ENCODE assay signal across 8 cellular contexts in the genomic region with DNA sequence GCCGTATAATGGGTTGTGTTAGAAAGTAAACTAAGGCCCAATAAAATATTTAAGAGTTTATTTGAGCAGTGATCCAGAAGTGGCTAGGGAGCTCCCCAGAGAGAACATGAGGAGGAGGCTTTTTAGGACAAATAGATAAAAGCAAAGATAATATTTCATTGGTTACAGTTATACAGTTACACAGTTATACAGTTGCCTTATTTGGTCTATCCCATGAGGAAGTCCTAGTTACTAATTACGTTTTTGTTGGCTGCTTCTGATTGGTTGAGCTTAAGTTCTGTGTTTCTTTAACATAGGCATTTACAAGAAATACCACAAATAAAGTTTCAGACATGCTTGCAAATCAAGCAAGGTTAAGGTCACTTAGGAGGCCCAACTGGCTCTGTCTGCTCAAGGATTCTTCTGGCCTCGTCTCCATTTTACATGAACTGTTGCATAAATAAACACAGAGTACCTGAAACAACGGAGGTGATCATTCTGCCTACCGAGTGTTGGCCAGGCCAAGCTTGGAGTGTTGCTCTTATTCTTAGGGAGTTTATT. TPM values are rescaled to one million over a fixed set of nuclear protein-coding genes. Genes with fewer than 3 reads are reported as not detected.
A peak's percentile ranks its signal among the peaks of the same experiment; 100 is the strongest.
DNase-seq lines count a peak whose midpoint lies in the region; ATAC-seq and TF ChIP-seq lines count a peak whose summit lies in the region.

No MANE protein-coding gene starts in this region.

- DNase-seq in Daoy (ENCODE audit: low read depth), result peak; percentile 67
- peak; percentile 31 for DNase-seq in amniotic stem cell (lab: John Stamatoyannopoulos, UW)
- DNase-seq in hepatocyte (ENCODE audit: low spot score), result peak; percentile 42
- peak; percentile 24 for DNase-seq in smooth muscle cell of the brain vasculature (ENCODE audit: low read depth, low spot score)
- DNase-seq in NCI-H774 (lab: John Stamatoyannopoulos, UW), result no peak
- DNase-seq in GDM1 (lab: John Stamatoyannopoulos, UW), result no peak

- peak overlapping the region; percentile 52 for H3K4me3 ChIP-seq in HUES64 (ENCODE audit: low read length)
- H3K4me3 ChIP-seq in hepatocyte, result no peak overlapping the region

- H3K36me3 ChIP-seq in HUES64 (ENCODE audit: insufficient read depth, low read length) (no peaks in the 10 kb centered on the region), hepatocyte (replicated peaks; ENCODE audit: insufficient read depth, low read depth) (no peaks in the 10 kb centered on the region)

- peak; percentile 72 for ATAC-seq in GM21381 (IDR thresholded peaks at IDR 0.05; ENCODE audit: unreplicated experiment)

- H2AFZ ChIP-seq in hepatocyte, result no peak overlapping the region

- 46% methylated on average over 5 of the region's 5 CpGs for WGBS in HUES64
- WGBS in hepatocyte (ENCODE audit: low lambda C conversion rate, missing lambda C conversion rate), result 36% methylated on average over 5 of the region's 5 CpGs

- TF ChIP-seq CTCF in hepatocyte (IDR thresholded peaks at IDR 0.05; ENCODE audit: poor library complexity), result no peak

- peaks cover 6% of the 10 kb centered on the region for H3K4me1 ChIP-seq in HUES64 (ENCODE audit: insufficient read depth, low read length)
- peaks cover 3% of the 10 kb centered on the region for H3K4me1 ChIP-seq in hepatocyte (ENCODE audit: insufficient read depth)

- no peaks in the 10 kb centered on the region for H3K79me2 ChIP-seq in hepatocyte

- no peaks in the 10 kb centered on the region for H4K20me1 ChIP-seq in hepatocyte (ENCODE audit: insufficient read depth, poor library complexity, severe bottlenecking)

- H3K9me3 ChIP-seq in HUES64 (ENCODE audit: insufficient read depth, low read depth, low read length), result no peaks in the 10 kb centered on the region
- no peaks in the 10 kb centered on the region for H3K9me3 ChIP-seq in hepatocyte (ENCODE audit: low read depth)

- H3K27ac ChIP-seq in HUES64 (ENCODE audit: low read depth, low read length) (no peak overlapping the region), hepatocyte (no peak overlapping the region)

- peak overlapping the region; percentile 94 for H3K4me2 ChIP-seq in hepatocyte

- no peaks in the 10 kb centered on the region for H3K9me2 ChIP-seq in hepatocyte (replicated peaks; ENCODE audit: insufficient read depth)

- H3K27me3 ChIP-seq in HUES64 (ENCODE audit: insufficient read depth, low read length), result peaks cover 74% of the 10 kb centered on the region
- H3K27me3 ChIP-seq in hepatocyte, result peaks cover 89% of the 10 kb centered on the region

- no peak overlapping the region for H3K9ac ChIP-seq in HUES64 (ENCODE audit: low read depth, low read length)

RNA-seq across cellular contexts. Expression of gene UBD, which starts 7.0 kb away (rescaled TPM):
- total RNA-seq in Daoy (2014; rRNA removed; shearing (Covaris generic)), result 2.8 and 10.1 TPM in 2 replicates
- not detected for polyA plus RNA-seq in HUES64 (2013, experiment 1 of 2)
- not detected for polyA plus RNA-seq in HUES64 (2013, experiment 2 of 2)
- total RNA-seq in hepatocyte, result 99.5 and 154 TPM in 2 replicates
- polyA plus RNA-seq in hepatocyte, result 124 and 158 TPM in 2 replicates

RNA-seq across cellular contexts. Expression of gene OR2H2, which starts 32.3 kb away (rescaled TPM):
- not detected in 2 replicates for total RNA-seq in Daoy (2014; rRNA removed; shearing (Covaris generic))
- not detected for polyA plus RNA-seq in HUES64 (2013, experiment 1 of 2)
- not detected for polyA plus RNA-seq in HUES64 (2013, experiment 2 of 2)
- total RNA-seq in hepatocyte, result not detected in 2 replicates
- not detected in 2 replicates for polyA plus RNA-seq in hepatocyte

Comparison
In these comparisons a context has a peak if more than half of its experiments do, and no peak if none do; other contexts are left out.
1. DNase-seq: peak in Daoy (single experiment), amniotic stem cell (single experiment), hepatocyte (single experiment) and smooth muscle cell of the brain vasculature (single experiment); none in NCI-H774 (single experiment) and GDM1 (single experiment).